ENCODE assay signal across 19 cellular contexts in the genomic region with DNA sequence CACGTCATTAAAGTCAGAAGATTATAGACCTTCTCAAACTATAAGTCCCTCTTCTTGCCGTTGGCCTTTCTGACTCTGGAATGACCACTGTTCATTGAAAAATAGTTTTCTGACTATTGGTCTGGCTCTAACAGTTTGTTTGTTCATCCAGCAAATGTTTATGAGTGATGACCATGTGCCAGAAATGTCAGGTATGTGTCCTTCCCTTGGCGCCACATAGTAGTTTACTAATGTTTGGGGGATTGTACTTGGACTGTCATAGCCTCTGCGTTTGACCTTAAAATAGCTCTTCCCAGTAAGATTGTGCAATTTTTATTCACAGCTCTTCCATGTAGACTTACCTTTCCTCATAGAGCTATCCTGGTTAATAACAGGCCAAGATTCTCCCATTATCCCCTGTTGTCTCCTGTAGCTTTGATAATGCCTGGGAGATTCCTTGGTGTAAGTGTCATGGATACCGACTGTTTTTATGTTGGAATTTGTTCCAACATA. TPM values are rescaled to one million over a fixed set of nuclear protein-coding genes. Genes with fewer than 3 reads are reported as not detected.
DNase-seq lines count a peak whose midpoint lies in the region; ATAC-seq and TF ChIP-seq lines count a peak whose summit lies in the region.
"Had no signal": no experiment of that assay in that cellular context is flagged by ENCODE, and none has a peak within 500 bp of the region (broad histone marks: within the 10 kb centered on the region; RNA-seq: fewer than 3 reads in every experiment).

No MANE protein-coding gene starts in this region.

- no peaks in the 10 kb centered on the region for H3K27me3 ChIP-seq in naive thymus-derived CD4-positive, alpha-beta T cell (ENCODE audit: control insufficient read depth in 2 of 2, insufficient read depth in 2 of 2, low read length in 2 of 2)
- H3K27me3 ChIP-seq in skeletal muscle tissue (ENCODE audit: control insufficient read depth in 3 of 3, insufficient read depth in 3 of 3, low read length in 3 of 3) = no peaks in the 10 kb centered on the region
- H3K27me3 ChIP-seq: SJCRH30 had no signal

- no peak for DNase-seq in activated naive CD4-positive, alpha-beta T cell treated with anti-CD3 and anti-CD28 coated beads, Interleukin-2, amount 50 U/mL, for 16 hours
- DNase-seq in naive thymus-derived CD4-positive, alpha-beta T cell = no peak
- DNase-seq in osteocyte (ENCODE audit: extremely low spot score, unreplicated experiment) (no peak), HK-2 (ENCODE audit: unreplicated experiment) (no peak)
- DNase-seq: AML-193, DMS 273 treated with DMSO at 0.1 percent for 48 hours, DND-41, H7, HFFc6, NCI-H1092 treated with DMSO at 0.1 percent for 48 hours, NCI-H146, NCI-H2081, NCI-H446 treated with DMSO at 0.1 percent for 48 hours, SJCRH30 had no signal

- H3K4me3 Mint-ChIP-seq in activated naive CD4-positive, alpha-beta T cell treated with anti-CD3 and anti-CD28 coated beads, Interleukin-2, amount 50 U/mL, for 24 hours = no peak overlapping the region
- H3K4me3 Mint-ChIP-seq in naive thymus-derived CD4-positive, alpha-beta T cell = no peak overlapping the region
- no peak overlapping the region for H3K4me3 Mint-ChIP-seq in osteocyte (ENCODE audit: unreplicated experiment)
- H3K4me3 Mint-ChIP-seq: HFFc6 had no signal

- H3K27me3 Mint-ChIP-seq in activated naive CD4-positive, alpha-beta T cell treated with anti-CD3 and anti-CD28 coated beads, Interleukin-2, amount 50 U/mL, for 24 hours = no peaks in the 10 kb centered on the region
- H3K27me3 Mint-ChIP-seq in naive thymus-derived CD4-positive, alpha-beta T cell = no peaks in the 10 kb centered on the region
- H3K27me3 Mint-ChIP-seq in osteocyte (ENCODE audit: unreplicated experiment) = no peaks in the 10 kb centered on the region

- H3K9me3 Mint-ChIP-seq in activated naive CD4-positive, alpha-beta T cell treated with anti-CD3 and anti-CD28 coated beads, Interleukin-2, amount 50 U/mL, for 24 hours = no peaks in the 10 kb centered on the region
- H3K9me3 Mint-ChIP-seq in naive thymus-derived CD4-positive, alpha-beta T cell = peaks cover 0 to 1% (median 0%) of the 10 kb centered on the region in 11 donors
- no peaks in the 10 kb centered on the region for H3K9me3 Mint-ChIP-seq in osteocyte (ENCODE audit: unreplicated experiment)
- H3K9me3 Mint-ChIP-seq: HFFc6 had no signal

- H3K9ac ChIP-seq in skeletal muscle tissue (ENCODE audit: low read depth in 1 of 3, low read length in 3 of 3) = peak overlapping the region in 1 of 3 donors; percentile 2

- no peak for ATAC-seq in naive thymus-derived CD4-positive, alpha-beta T cell
- ATAC-seq: Panc1 had no signal

- POLR2A ChIA-PET in naive thymus-derived CD4-positive, alpha-beta T cell (lab: Charles Lee) = interaction anchor here (0.8 to 1.3 kb wide), 2 partner anchors 11 to 16 kb away, joined by 3 read pairs; no protein-coding TSS in a partner anchor

- H3K27ac ChIP-seq in naive thymus-derived CD4-positive, alpha-beta T cell (ENCODE audit: low read depth, low read length) = no peak overlapping the region
- peak overlapping the region; percentile 81 for H3K27ac ChIP-seq in skeletal muscle tissue (ENCODE audit: low read depth, low read length)
- H3K27ac ChIP-seq: 22Rv1, C4-2B, SJCRH30 had no signal

- CTCF ChIA-PET in naive thymus-derived CD4-positive, alpha-beta T cell (lab: Charles Lee) = interaction anchor here (1.3 to 3.7 kb wide), 3 partner anchors 19 to 98 kb away, joined by 3 to 19 read pairs (median 4); a partner anchor contains a TSS

- peaks cover 30% of the 10 kb centered on the region for H3K36me3 Mint-ChIP-seq in activated naive CD4-positive, alpha-beta T cell treated with anti-CD3 and anti-CD28 coated beads, Interleukin-2, amount 50 U/mL, for 24 hours
- H3K36me3 Mint-ChIP-seq in naive thymus-derived CD4-positive, alpha-beta T cell = peaks cover 21 to 55% (median 38%) of the 10 kb centered on the region in 5 donors
- H3K36me3 Mint-ChIP-seq in osteocyte (ENCODE audit: unreplicated experiment) = peaks cover 28% of the 10 kb centered on the region

- intact Hi-C loops in naive thymus-derived CD4-positive, alpha-beta T cell (cut with micrococcal nuclease) = no loop called here

- TF ChIP-seq CTCF in osteocyte (IDR thresholded peaks at IDR 0.05) = no peak

- H3K4me1 ChIP-seq in naive thymus-derived CD4-positive, alpha-beta T cell (ENCODE audit: control insufficient read depth in 2 of 2, insufficient read depth in 2 of 2, low read length in 2 of 2) = peaks cover 0 to 31% of the 10 kb centered on the region in 2 donors
- H3K4me1 ChIP-seq in skeletal muscle tissue (ENCODE audit: control insufficient read depth in 3 of 3, insufficient read depth in 3 of 3, low read length in 3 of 3) = peaks cover 53 to 83% (median 69%) of the 10 kb centered on the region in 3 donors
- H3K4me1 ChIP-seq: SJCRH30 had no signal

- H3K4me3 ChIP-seq in naive thymus-derived CD4-positive, alpha-beta T cell (ENCODE audit: low read length) = no peak overlapping the region
- H3K4me3 ChIP-seq in skeletal muscle tissue (ENCODE audit: low read length in 3 of 3) = no peak overlapping the region
- H3K4me3 ChIP-seq: SJCRH30 had no signal

- H3K4me1 Mint-ChIP-seq in activated naive CD4-positive, alpha-beta T cell treated with anti-CD3 and anti-CD28 coated beads, Interleukin-2, amount 50 U/mL, for 24 hours = peaks cover 45% of the 10 kb centered on the region
- peaks cover 21 to 55% (median 42%) of the 10 kb centered on the region in 7 donors for H3K4me1 Mint-ChIP-seq in naive thymus-derived CD4-positive, alpha-beta T cell
- H3K4me1 Mint-ChIP-seq in osteocyte (ENCODE audit: unreplicated experiment) = peaks cover 13% of the 10 kb centered on the region

- H3K27ac Mint-ChIP-seq in activated naive CD4-positive, alpha-beta T cell treated with anti-CD3 and anti-CD28 coated beads, Interleukin-2, amount 50 U/mL, for 24 hours = peak overlapping the region; percentile 74
- peak overlapping the region in 8 of 9 donors; percentile 9 to 100 (median 98) for H3K27ac Mint-ChIP-seq in naive thymus-derived CD4-positive, alpha-beta T cell
- no peak overlapping the region for H3K27ac Mint-ChIP-seq in osteocyte (ENCODE audit: unreplicated experiment)
- H3K27ac Mint-ChIP-seq: HFFc6 had no signal

- H3K36me3 ChIP-seq in naive thymus-derived CD4-positive, alpha-beta T cell (ENCODE audit: control insufficient read depth in 2 of 3, insufficient read depth in 3 of 3, low read length in 3 of 3) = peaks cover 17 to 55% (median 28%) of the 10 kb centered on the region in 3 experiments
- H3K36me3 ChIP-seq in skeletal muscle tissue (ENCODE audit: control insufficient read depth in 3 of 3, insufficient read depth in 3 of 3, low read length in 3 of 3) = peaks cover 2 to 27% (median 3%) of the 10 kb centered on the region in 3 donors
- H3K36me3 ChIP-seq: SJCRH30 had no signal

- H3K9me3 ChIP-seq in naive thymus-derived CD4-positive, alpha-beta T cell (ENCODE audit: control insufficient read depth in 2 of 3, low read length in 3 of 3) = no peaks in the 10 kb centered on the region
- no peaks in the 10 kb centered on the region for H3K9me3 ChIP-seq in skeletal muscle tissue (ENCODE audit: control insufficient read depth in 3 of 3, low read length in 3 of 3)
- H3K9me3 ChIP-seq: SJCRH30 had no signal

RNA-seq across cellular contexts. Expression of a gene that starts 13.7 kb away (rescaled TPM):
- 1 to 10 TPM in 2 of 5 experiments, under 1 TPM in 3; 0.08 to 5.1 (median 0.73) TPM for total RNA-seq in naive thymus-derived CD4-positive, alpha-beta T cell
- under 1 TPM in 1 of 2 donors, not detected in 1; 0.26 TPM for polyA plus RNA-seq in naive thymus-derived CD4-positive, alpha-beta T cell
- 120 TPM for total RNA-seq in skeletal muscle tissue
- 74.8 and 74.9 TPM in 2 replicates for total RNA-seq in osteocyte

RNA-seq across cellular contexts. Expression of a gene that starts 31.1 kb away (rescaled TPM):
- total RNA-seq in naive thymus-derived CD4-positive, alpha-beta T cell = 10 to 100 TPM; 16.9 to 28.3 (median 18.9) TPM
- polyA plus RNA-seq in naive thymus-derived CD4-positive, alpha-beta T cell = 10 to 100 TPM; 50.3 to 59.1 TPM
- total RNA-seq in skeletal muscle tissue (2.1 TPM), osteocyte (28.9 and 30.2 TPM in 2 replicates)

RNA-seq across cellular contexts. Expression of a gene that starts 37.4 kb away (rescaled TPM):
- total RNA-seq in naive thymus-derived CD4-positive, alpha-beta T cell = not detected
- polyA plus RNA-seq in naive thymus-derived CD4-positive, alpha-beta T cell = not detected
- total RNA-seq in skeletal muscle tissue (17.2 TPM), osteocyte (8.4 and 9.3 TPM in 2 replicates)

RNA-seq across cellular contexts. Expression of a gene that starts 43.2 kb away (rescaled TPM):
- not detected for total RNA-seq in naive thymus-derived CD4-positive, alpha-beta T cell
- polyA plus RNA-seq in naive thymus-derived CD4-positive, alpha-beta T cell = not detected
- total RNA-seq in skeletal muscle tissue = not detected
- not detected in 2 replicates for total RNA-seq in osteocyte
- total RNA-seq: H7, HFFc6, SJCRH30 had no signal

Comparison
In these comparisons a context has a peak if more than half of its experiments do, and no peak if none do; other contexts are left out.
1. RNA of a gene that starts 13.7 kb away (total RNA-seq): 120 TPM in skeletal muscle tissue (single experiment) and 74.8 to 74.9 TPM in osteocyte; 0.08 to 5.1 TPM in naive thymus-derived CD4-positive, alpha-beta T cell; every median in the first group is over 10 times any median in the second.